In the genomic region with DNA sequence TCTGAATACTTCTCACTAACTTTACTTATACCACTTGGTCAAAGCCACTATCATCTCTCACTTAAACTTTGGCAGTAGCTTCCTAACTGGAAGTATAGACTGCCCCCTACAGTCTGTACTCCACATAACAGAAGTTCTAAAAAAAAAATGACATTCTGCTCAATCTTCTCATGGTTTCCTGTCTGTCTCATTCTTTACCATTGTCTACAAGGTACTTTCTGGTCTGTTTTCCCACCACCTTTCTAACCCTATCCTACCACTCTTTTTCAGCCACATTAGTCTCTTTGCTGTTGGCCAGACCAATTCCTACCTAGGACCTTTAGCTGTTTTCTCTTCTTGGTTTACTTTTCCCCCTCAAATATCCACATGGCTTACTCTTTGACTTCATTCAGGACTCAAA, we compare ENCODE assay signal across 8 cellular contexts. TPM values are rescaled to one million over a fixed set of nuclear protein-coding genes. Genes with fewer than 3 reads are reported as not detected.
DNase-seq lines count a peak whose midpoint lies in the region; ATAC-seq and TF ChIP-seq lines count a peak whose summit lies in the region.

No MANE protein-coding gene starts in this region.

- ATAC-seq in HG02798 (IDR thresholded peaks at IDR 0.05; ENCODE audit: poor library complexity, unreplicated experiment): peak; percentile 78
- ATAC-seq in left lobe of liver: peak; percentile 87

- peaks cover 38% of the 10 kb centered on the region for H3K4me1 Mint-ChIP-seq in brain

- intact Hi-C loops in vagina (cut with DNase I): no loop called here

- H3K4me1 ChIP-seq in vagina: peaks cover 31% of the 10 kb centered on the region

- no peak for TF ChIP-seq POLR2A in vagina (IDR thresholded peaks at IDR 0.05)

- no peaks in the 10 kb centered on the region for H3K9me3 ChIP-seq in vagina

- peak; percentile 24 for TF ChIP-seq CTCF in AG04449 (IDR thresholded peaks at IDR 0.05; ENCODE audit: insufficient read depth, low read length, missing control alignments)
- TF ChIP-seq CTCF in GM06990 (IDR thresholded peaks at IDR 0.05; ENCODE audit: insufficient read depth, low read length, poor library complexity, severe bottlenecking): peak; percentile 71
- TF ChIP-seq CTCF in brain (conservative IDR thresholded peaks at IDR 0.05): peak; percentile 63 to 72
- peak in 2 of 3 experiments; percentile 38 for TF ChIP-seq CTCF in vagina (IDR thresholded peaks at IDR 0.05)

- H3K4me3 Mint-ChIP-seq in brain: no peak overlapping the region

- no peak overlapping the region for H3K27ac ChIP-seq in vagina

- CTCF ChIA-PET in AG04449 (lab: Yijun Ruan, JAX): interaction anchor here (0.8 to 2.9 kb wide), 12 partner anchors 10 to 424 kb away, joined by 3 to 28 read pairs (median 4); no protein-coding TSS in a partner anchor

- H3K27ac Mint-ChIP-seq in brain: peak overlapping the region in 1 of 5 experiments; percentile 39

- no peak overlapping the region for H3K4me3 ChIP-seq in AG04449 (ENCODE audit: low read depth, low read length)
- H3K4me3 ChIP-seq in GM06990 (replicated peaks; ENCODE audit: low read depth, low read length): no peak overlapping the region
- no peak overlapping the region for H3K4me3 ChIP-seq in vagina

- peaks cover 0 to 3% (median 0%) of the 10 kb centered on the region in 5 experiments for H3K9me3 Mint-ChIP-seq in brain

- no peaks in the 10 kb centered on the region for H3K27me3 Mint-ChIP-seq in brain

- H3K27me3 ChIP-seq in GM06990 (replicated peaks; ENCODE audit: control insufficient read depth, insufficient read depth, low read length) (no peaks in the 10 kb centered on the region), vagina (no peaks in the 10 kb centered on the region)

- POLR2A ChIA-PET in AG04449 (lab: Yijun Ruan, JAX): no interaction called here

- H3K36me3 ChIP-seq in GM06990 (ENCODE audit: control insufficient read depth, insufficient read depth, low read length) (peaks cover 10% of the 10 kb centered on the region), vagina (peaks cover 0 to 33% of the 10 kb centered on the region in 2 donors)

- peaks cover 79% of the 10 kb centered on the region for H3K36me3 Mint-ChIP-seq in brain

- DNase-seq in AG04449 (ENCODE audit: low read depth, low spot score) (no peak), GM06990 (ENCODE audit: extremely low read depth, insufficient read length) (peak; percentile 21), NCI-H69 (lab: John Stamatoyannopoulos, UW) (peak; percentile 45), left lobe of liver (ENCODE audit: low spot score) (no peak), vagina (ENCODE audit: extremely low spot score in 2 of 2) (no peak)
- no peak for DNase-seq in effector CD8-positive, alpha-beta T cell (lab: John Stamatoyannopoulos, UW)

RNA-seq across cellular contexts. Expression of a gene that starts 14.7 kb away (rescaled TPM):
- polyA plus RNA-seq in brain (ENCODE audit: insufficient read depth, low read depth, low replicate concordance): 26.7 TPM
- total RNA-seq in left lobe of liver (17.8 TPM), vagina (34.4 TPM)

Comparison
In these comparisons a context has a peak if more than half of its experiments do, and no peak if none do; other contexts are left out.
1. DNase-seq: peak in GM06990 (single experiment) and NCI-H69 (single experiment); none in AG04449 (single experiment), left lobe of liver (single experiment), vagina (0 of 2) and effector CD8-positive, alpha-beta T cell (single experiment).
2. Peak in every context shown above with its lines, with median percentiles within 50 percentile points of each other: CTCF ChIP-seq.